In genomic region chr18:59086522-59086921, GRCh38 we compare ENCODE assay signal across 24 cellular contexts.
"Had no signal": no experiment of that assay in that cellular context is flagged by ENCODE, and none has a peak within 500 bp of the region (broad histone marks: within the 10 kb centered on the region; RNA-seq: fewer than 3 reads in every experiment).

No MANE protein-coding gene starts in this region.

- H3K36me3 ChIP-seq: left ventricle myocardium inferior, neural progenitor cell, neutrophil, right atrium auricular region, right lobe of liver, stomach, thoracic aorta, tibial nerve, uterus had no signal

- H3K27ac ChIP-seq: left ventricle myocardium inferior, neural progenitor cell, neutrophil, right atrium auricular region, right lobe of liver, stomach, thoracic aorta, tibial nerve, uterus had no signal

- H2AFZ ChIP-seq: neural progenitor cell had no signal

- FAIRE-seq: kidney had no signal

- H3K27me3 ChIP-seq: right atrium auricular region, right lobe of liver, uterus had no signal

- H3K9ac ChIP-seq: neural progenitor cell had no signal

- H3K9me3 ChIP-seq: left ventricle myocardium inferior, neutrophil, right atrium auricular region, right lobe of liver, stomach, thoracic aorta, tibial nerve, uterus had no signal

- H3K4me2 ChIP-seq: neural progenitor cell, smooth muscle cell had no signal

- H3K4me3 ChIP-seq: left ventricle myocardium inferior, lung, neural progenitor cell, right atrium auricular region, right lobe of liver, smooth muscle cell, stomach, thoracic aorta, tibial nerve, uterus had no signal

- ATAC-seq: left colon; natural killer cell; right lobe of liver; stimulated activated naive B cell treated with anti-CD40 and anti-IgM and Interleukin-4, amounts not matched to agents 10 μg/mL and 1 μg/mL and 100 μg/mL, for 72 hours; stimulated activated naive CD8-positive, alpha-beta T cell treated with anti-CD3 and anti-CD28 coated beads, Interleukin-15, Interleukin-2, amounts not matched to agents 100 U/mL and 50 U/mL, for 24 hours had no signal

- DNase-seq: hypothalamus; immature natural killer cell; kidney; left colon; left ventricle myocardium inferior; mesendoderm; naive B cell; natural killer cell; nephron progenitor cell; occipital lobe; right lobe of liver; stimulated activated CD4-positive, alpha-beta T cell treated with anti-CD3 and anti-CD28 coated beads, Interleukin-2, amount 100 ng/mL, for 24 hours; stimulated activated CD4-positive, alpha-beta T cell treated with anti-CD3 and anti-CD28 coated beads, Interleukin-4, amount 100 ng/mL, for 1 hour; stimulated activated naive B cell treated with anti-CD40 and anti-IgM and Interleukin-4, amounts not matched to agents 10 μg/mL and 1 μg/mL and 100 μg/mL, for 72 hours; stimulated activated naive CD8-positive, alpha-beta T cell treated with anti-CD3 and anti-CD28 coated beads, Interleukin-15, Interleukin-2, amounts not matched to agents 100 U/mL and 50 U/mL, for 24 hours; stomach; uterus had no signal

- H3K4me1 ChIP-seq: left ventricle myocardium inferior, neural progenitor cell, right atrium auricular region, right lobe of liver, tibial nerve, uterus had no signal
